Comparison of ENCODE assay signal across 18 cellular contexts in genomic region chr1:27018316-27018715, GRCh38. TPM values are rescaled to one million over a fixed set of nuclear protein-coding genes. Genes with fewer than 3 reads are reported as not detected.
A peak's percentile ranks its signal among the peaks of the same experiment; 100 is the strongest.
DNase-seq lines count a peak whose midpoint lies in the region; ATAC-seq and TF ChIP-seq lines count a peak whose summit lies in the region.
"Had no signal": no experiment of that assay in that cellular context is flagged by ENCODE, and none has a peak within 500 bp of the region (broad histone marks: within the 10 kb centered on the region; RNA-seq: fewer than 3 reads in every experiment).

No MANE protein-coding gene starts in this region.

- H3K4me3 Mint-ChIP-seq in WTC11: no peak overlapping the region

- no peaks in the 10 kb centered on the region for H3K36me3 ChIP-seq in HCT116 (ENCODE audit: control insufficient read depth in 1 of 2, insufficient read depth in 2 of 2, low read length in 2 of 2)
- no peaks in the 10 kb centered on the region for H3K36me3 ChIP-seq in hepatocyte (replicated peaks; ENCODE audit: insufficient read depth, low read depth)

- DNase-seq in COR-L47 (lab: John Stamatoyannopoulos, UW) (peak; percentile 59), HCT116 (ENCODE audit: low read depth, low spot score) (no peak), WTC11 (ENCODE audit: low spot score) (no peak), hepatocyte (ENCODE audit: low spot score) (no peak), NCI-H2081 treated with DMSO at 0.1 percent for 48 hours (lab: John Stamatoyannopoulos, UW) (no peak), NK-92 (lab: John Stamatoyannopoulos, UW; ENCODE audit: unreplicated experiment) (no peak)
- DNase-seq: DMS 273 treated with DMSO at 0.1 percent for 48 hours, EL, H7, NCI-H1436 treated with DMSO at 0.1 percent for 48 hours, NCI-H524 treated with DMSO at 0.1 percent for 48 hours, SHP77, T-helper 1 cell had no signal

- no peak overlapping the region for H2AFZ ChIP-seq in HCT116 (ENCODE audit: low read depth, low read length, poor library complexity, severe bottlenecking)
- no peak overlapping the region for H2AFZ ChIP-seq in hepatocyte

- H3K9me3 ChIP-seq in HCT116 (ENCODE audit: control insufficient read depth in 1 of 2, insufficient read depth in 1 of 2, low read depth in 1 of 2, low read length in 2 of 2) (no peaks in the 10 kb centered on the region), hepatocyte (ENCODE audit: low read depth) (no peaks in the 10 kb centered on the region)

- H3K27ac ChIP-seq in HCT116 (ENCODE audit: low read depth, low read length): no peak overlapping the region
- H3K27ac ChIP-seq in hepatocyte: peak overlapping the region; percentile 43
- H3K27ac ChIP-seq: C4-2B, HL-60 had no signal

- peak overlapping the region; percentile 82 for H3K27ac Mint-ChIP-seq in WTC11

- H3K27me3 ChIP-seq in HCT116 (ENCODE audit: insufficient read depth, low read length) (no peaks in the 10 kb centered on the region), hepatocyte (no peaks in the 10 kb centered on the region)

- POLR2A ChIA-PET in HCT116 (lab: Charles Lee): interaction anchor here (1.4 kb wide), 1 partner anchor 13 kb away, joined by 3 read pairs; no protein-coding TSS in a partner anchor
- POLR2A ChIA-PET in WTC11 (lab: Charles Lee): interaction anchor here (0.5 to 1.7 kb wide), 3 partner anchors 8 to 21 kb away, joined by 3 to 9 read pairs (median 5); no protein-coding TSS in a partner anchor

- CTCF ChIA-PET in HCT116 (lab: Charles Lee): interaction anchor here (0.8 to 1.1 kb wide), 2 partner anchors 10 to 26 kb away, joined by 3 read pairs; no protein-coding TSS in a partner anchor
- CTCF ChIA-PET in WTC11 (lab: Charles Lee): interaction anchor here (0.5 to 1.3 kb wide), 5 partner anchors 9 to 44 kb away, joined by 3 to 6 read pairs (median 5); no protein-coding TSS in a partner anchor

- peaks cover 4 to 23% of the 10 kb centered on the region in 2 experiments; a peak in 3 of 4 replicates for H3K4me1 ChIP-seq in HCT116 (ENCODE audit: control insufficient read depth in 1 of 2, insufficient read depth in 2 of 2, low read length in 2 of 2)
- H3K4me1 ChIP-seq in hepatocyte (ENCODE audit: insufficient read depth): peaks cover 6% of the 10 kb centered on the region

- H3K36me3 Mint-ChIP-seq in WTC11: no peaks in the 10 kb centered on the region

- H3K9me3 Mint-ChIP-seq in WTC11: no peaks in the 10 kb centered on the region

- TF ChIP-seq CTCF in HCT116 (IDR thresholded peaks at IDR 0.05 in 2 of 3, conservative IDR thresholded peaks at IDR 0.05 in 1 of 3; ENCODE audit: borderline replicate concordance in 1 of 3, insufficient read depth in 1 of 3, low read depth in 2 of 3, low read length in 2 of 3) (no peak), WTC11 (IDR thresholded peaks at IDR 0.05) (no peak), hepatocyte (IDR thresholded peaks at IDR 0.05; ENCODE audit: poor library complexity) (no peak)

- intact Hi-C loops in HCT116 (cut with micrococcal nuclease): no loop called here

- H3K27me3 Mint-ChIP-seq in WTC11 (ENCODE audit: low read depth): peaks cover 3% of the 10 kb centered on the region; the same call in 1 of the 2 replicates

- no peak for ATAC-seq in HCT116
- ATAC-seq in WTC11: no peak
- ATAC-seq in HG03342 (IDR thresholded peaks at IDR 0.05; ENCODE audit: unreplicated experiment): no peak
- ATAC-seq: SK-N-SH treated with all-trans-retinoic acid at 6 μM for 48 hours had no signal

- RAD21 ChIA-PET in HCT116 (lab: Charles Lee; ENCODE audit: low non-redundant PET in 1 of 2, low total read pairs in 2 of 2, uncharacterized antibody in 2 of 2, unreplicated experiment in 2 of 2): no interaction called here

- no peaks in the 10 kb centered on the region for H4K20me1 ChIP-seq in HCT116 (ENCODE audit: insufficient read depth)
- H4K20me1 ChIP-seq in hepatocyte (ENCODE audit: insufficient read depth, poor library complexity, severe bottlenecking): no peaks in the 10 kb centered on the region

- 84% methylated on average over 3 of the region's 3 CpGs for WGBS in hepatocyte (ENCODE audit: low lambda C conversion rate, missing lambda C conversion rate)

- H3K9ac ChIP-seq in HCT116 (ENCODE audit: low read length): no peak overlapping the region

- H3K79me2 ChIP-seq in HCT116 (ENCODE audit: insufficient read depth, low read length) (no peaks in the 10 kb centered on the region), hepatocyte (no peaks in the 10 kb centered on the region)

- H3K4me3 ChIP-seq in HCT116 (replicated peaks in 1 of 2; ENCODE audit: low read depth in 1 of 2, low read length in 2 of 2) (no peak overlapping the region), hepatocyte (no peak overlapping the region)

- no peak for TF ChIP-seq RAD21 in HCT116 (IDR thresholded peaks at IDR 0.05; ENCODE audit: low read depth)

- H3K4me2 ChIP-seq in HCT116 (ENCODE audit: low read length) (0 out of 2 replicates have a peak overlapping the region, but pooled peaks have one; percentile 23), hepatocyte (no peak overlapping the region)

- H3K9me2 ChIP-seq in HCT116 (ENCODE audit: insufficient read depth) (no peaks in the 10 kb centered on the region), hepatocyte (replicated peaks; ENCODE audit: insufficient read depth) (no peaks in the 10 kb centered on the region)

- peaks cover 29% of the 10 kb centered on the region for H3K4me1 Mint-ChIP-seq in WTC11

- BruUV-seq in HCT116 (replicated peaks; lab: Mats Ljungman, UMichigan): no TSS peak

- TF ChIP-seq POLR2A in HCT116 (IDR thresholded peaks at IDR 0.05; ENCODE audit: borderline replicate concordance, extremely low read depth, insufficient read depth, insufficient read length): no peak

TF ChIP-seq in HCT116, 20 proteins besides CTCF, POLR2A, EP300 and RAD21:
- TF ChIP-seq ELF1 (IDR thresholded peaks at IDR 0.05; ENCODE audit: borderline replicate concordance, low read depth): no peak
- TF ChIP-seq FOSL1 (IDR thresholded peaks at IDR 0.05; ENCODE audit: low read depth): no peak
- TF ChIP-seq SP1 (IDR thresholded peaks at IDR 0.05; ENCODE audit: low read depth): no peak
- no peak for TF ChIP-seq POLR2AphosphoS5 (IDR thresholded peaks at IDR 0.05; ENCODE audit: low read depth, low read length)
- no peak for TF ChIP-seq EZH2 (IDR thresholded peaks at IDR 0.05)
- TF ChIP-seq JUND (IDR thresholded peaks at IDR 0.05): no peak
- TF ChIP-seq EZH2phosphoT487 (IDR thresholded peaks at IDR 0.05; ENCODE audit: borderline replicate concordance): no peak
- no peak for TF ChIP-seq EGR1 (IDR thresholded peaks at IDR 0.05; ENCODE audit: low read depth)
- no peak for TF ChIP-seq ZFX (IDR thresholded peaks at IDR 0.05)
- TF ChIP-seq SRF (IDR thresholded peaks at IDR 0.05; ENCODE audit: low read depth): no peak

TF ChIP-seq in WTC11, 78 proteins besides CTCF, POLR2A, EP300 and RAD21:
- TF ChIP-seq MYBL2 (CRISPR knock-in tag; IDR thresholded peaks at IDR 0.05): no peak
- no peak for TF ChIP-seq USF1 (CRISPR knock-in tag; IDR thresholded peaks at IDR 0.05)

RNA-seq across cellular contexts. Expression of gene TENT5B, which starts 5.7 kb away (rescaled TPM):
- total RNA-seq in HCT116 (2021; ENCODE audit: unreplicated experiment): 5.7 TPM
- polyA plus RNA-seq in HCT116 (2012): 5.8 and 6.0 TPM in 2 replicates
- 104 to 124 TPM (median 119 TPM) in 3 replicates for total RNA-seq in WTC11 (2021)
- total RNA-seq in hepatocyte: 21.0 and 26.0 TPM in 2 replicates
- polyA plus RNA-seq in hepatocyte: 56.0 and 60.7 TPM in 2 replicates

RNA-seq across cellular contexts. Expression of gene TRNP1, which starts 24.8 kb away (rescaled TPM):
- total RNA-seq in HCT116 (2021; ENCODE audit: unreplicated experiment) (76.9 TPM), WTC11 (2021) (37.6 to 51.4 TPM (median 49.4 TPM) in 3 replicates), hepatocyte (67.4 and 92.5 TPM in 2 replicates)
- polyA plus RNA-seq in HCT116 (2012): 25.0 and 39.1 TPM in 2 replicates
- polyA plus RNA-seq in hepatocyte: 137 and 145 TPM in 2 replicates

RNA-seq across cellular contexts. Expression of gene KDF1, which starts 58.0 kb away (rescaled TPM):
- total RNA-seq in HCT116 (2021; ENCODE audit: unreplicated experiment): 23.0 TPM
- polyA plus RNA-seq in HCT116 (2012): 27.4 and 29.6 TPM in 2 replicates
- 18.9 to 19.8 TPM (median 19.0 TPM) in 3 replicates for total RNA-seq in WTC11 (2021)
- total RNA-seq in hepatocyte: 10.5 and 18.1 TPM in 2 replicates
- 17.2 and 21.9 TPM in 2 replicates for polyA plus RNA-seq in hepatocyte
- total RNA-seq: A673 had no signal
